ENCODE assay signal across 8 cellular contexts in genomic region chr1:19882111-19883071, GRCh38. TPM values are rescaled to one million over a fixed set of nuclear protein-coding genes. Genes with fewer than 3 reads are reported as not detected.
A peak's percentile ranks its signal among the peaks of the same experiment; 100 is the strongest.
DNase-seq lines count a peak whose midpoint lies in the region; ATAC-seq and TF ChIP-seq lines count a peak whose summit lies in the region.

OTUD3 (plus strand) TSS chr1:19882395; CDS start chr1:19882514, 119 bp downstream.

- peak; percentile 83 for TF ChIP-seq CTCF in GM12865 (IDR thresholded peaks at IDR 0.05; ENCODE audit: insufficient read depth, low read depth, low read length, missing control alignments)
- TF ChIP-seq CTCF in ovary (IDR thresholded peaks at IDR 0.05) = peak; percentile 88 to 96 (median 95)
- TF ChIP-seq CTCF in tibial artery (IDR thresholded peaks at IDR 0.05) = peak; percentile 84 to 89

- H3K27me3 Mint-ChIP-seq in activated naive CD8-positive, alpha-beta T cell treated with anti-CD3 and anti-CD28 coated beads for 36 hours = peaks cover 3% of the 10 kb centered on the region

- peaks cover 32% of the 10 kb centered on the region for H3K4me1 Mint-ChIP-seq in activated naive CD8-positive, alpha-beta T cell treated with anti-CD3 and anti-CD28 coated beads for 36 hours

- H3K9me3 Mint-ChIP-seq in activated naive CD8-positive, alpha-beta T cell treated with anti-CD3 and anti-CD28 coated beads for 36 hours = no peaks in the 10 kb centered on the region

- H3K36me3 ChIP-seq in ovary (no peaks in the 10 kb centered on the region), tibial artery (peaks cover 0 to 3% (median 3%) of the 10 kb centered on the region in 3 donors)

- H3K9me3 ChIP-seq in ovary = no peaks in the 10 kb centered on the region
- no peaks in the 10 kb centered on the region for H3K9me3 ChIP-seq in tibial artery

- DNase-seq in GM12865 (ENCODE audit: low read depth) (peak; percentile 98), NCI-H1105 (lab: John Stamatoyannopoulos, UW) (peak; percentile 98), SKM-1 treated with dmso at 0.1 percent for 144 hours (lab: John Stamatoyannopoulos, UW; ENCODE audit: unreplicated experiment) (peak; percentile 97), head of caudate nucleus (peak; percentile 89 to 98 (median 96)), ovary (peak; percentile 94 to 95 (median 95)), tibial artery (peak; percentile 95 to 97)
- DNase-seq in activated naive CD8-positive, alpha-beta T cell treated with anti-CD3 and anti-CD28 coated beads for 36 hours = peak; percentile 96

- peak within 1 kb of the TSS; percentile 81 for H3K4me3 ChIP-seq in GM12865 (ENCODE audit: low read depth, low read length)
- H3K4me3 ChIP-seq in ovary = peak within 1 kb of the TSS; percentile 73
- H3K4me3 ChIP-seq in tibial artery = peak within 1 kb of the TSS; percentile 76 to 89

- peak within 1 kb of the TSS; percentile 78 for H3K4me3 Mint-ChIP-seq in activated naive CD8-positive, alpha-beta T cell treated with anti-CD3 and anti-CD28 coated beads for 36 hours

- peaks cover 8% of the 10 kb centered on the region for H3K4me1 ChIP-seq in ovary (ENCODE audit: insufficient read depth)
- peaks cover 0 to 34% (median 18%) of the 10 kb centered on the region in 4 donors for H3K4me1 ChIP-seq in tibial artery

- H3K27me3 ChIP-seq in ovary = no peaks in the 10 kb centered on the region
- H3K27me3 ChIP-seq in tibial artery = peaks cover 0 to 8% of the 10 kb centered on the region in 2 donors

- WGBS in ovary, 3 donors = 0 to 1% (median 1%) methylated on average over 57 to 97 of the region's 97 CpGs

- ATAC-seq in HG02642 (IDR thresholded peaks at IDR 0.05; ENCODE audit: poor library complexity, unreplicated experiment) = peak; percentile 93

- no peak for TF ChIP-seq EP300 in ovary (IDR thresholded peaks at IDR 0.05)

- intact Hi-C loops in head of caudate nucleus (cut with DNase I) = no loop called here
- intact Hi-C loops in ovary (cut with DNase I) = loop anchor here in 1 of 4 donors (5.0 kb wide), 1 partner anchor 85 kb away; the partner anchor contains the start of gene TMCO4
- intact Hi-C loops in tibial artery (cut with DNase I; ENCODE audit: low total_unique reads) = no loop called here

- H3K27ac ChIP-seq in ovary = peak within 1 kb of the TSS; percentile 66 to 80
- H3K27ac ChIP-seq in tibial artery = peak within 1 kb of the TSS; percentile 88 to 89

- H3K27ac Mint-ChIP-seq in activated naive CD8-positive, alpha-beta T cell treated with anti-CD3 and anti-CD28 coated beads for 36 hours = peak within 1 kb of the TSS; percentile 27

- no peaks in the 10 kb centered on the region for H3K36me3 Mint-ChIP-seq in activated naive CD8-positive, alpha-beta T cell treated with anti-CD3 and anti-CD28 coated beads for 36 hours

- TF ChIP-seq POLR2A in ovary (IDR thresholded peaks at IDR 0.05) = peak; percentile 90

RNA-seq across cellular contexts. Expression of gene OTUD3, which starts in this region (rescaled TPM):
- 1 to 10 TPM; 6.2 to 7.3 TPM for total RNA-seq in activated naive CD8-positive, alpha-beta T cell treated with anti-CD3 and anti-CD28 coated beads for 36 hours
- total RNA-seq in ovary = 10 to 100 TPM in 4 of 7 donors, 1 to 10 TPM in 3; 3.8 to 19.7 (median 10.1) TPM
- polyA plus RNA-seq in ovary = 1 to 10 TPM; 3.0 to 6.9 TPM

Comparison
In these comparisons a context has a peak if more than half of its experiments do, and no peak if none do; other contexts are left out.
1. Peak in every context shown above with its lines: DNase-seq, ATAC-seq, H3K4me3 ChIP-seq and H3K27ac ChIP-seq.